16 cellular contexts compared by ENCODE assay signal in the genomic region with DNA sequence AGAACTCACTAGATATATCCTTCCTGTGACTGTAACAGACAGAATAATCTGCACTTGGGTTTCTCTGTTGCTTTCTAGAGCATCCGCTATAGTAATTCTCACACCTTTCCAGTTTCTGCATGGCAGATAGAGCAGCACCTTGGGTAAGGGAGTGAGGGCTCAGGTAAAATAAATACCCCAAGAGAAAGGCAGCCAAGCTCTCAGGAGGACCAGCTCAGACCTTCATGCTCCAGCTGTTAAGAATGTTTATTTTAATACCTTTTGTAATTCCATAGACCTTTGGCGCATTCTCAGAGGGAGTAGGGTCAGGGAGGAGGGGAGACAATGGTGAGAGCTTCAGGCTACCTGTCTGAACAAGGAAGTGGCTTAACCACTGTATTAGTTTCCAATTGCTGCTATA. TPM values are rescaled to one million over a fixed set of nuclear protein-coding genes. Genes with fewer than 3 reads are reported as not detected.
A peak's percentile ranks its signal among the peaks of the same experiment; 100 is the strongest.
DNase-seq lines count a peak whose midpoint lies in the region; ATAC-seq and TF ChIP-seq lines count a peak whose summit lies in the region.
"Had no signal": no experiment of that assay in that cellular context is flagged by ENCODE, and none has a peak within 500 bp of the region (broad histone marks: within the 10 kb centered on the region; RNA-seq: fewer than 3 reads in every experiment).

No MANE protein-coding gene starts in this region.

- peaks cover 10% of the 10 kb centered on the region for H3K27me3 Mint-ChIP-seq in activated T-cell treated with anti-CD3 and anti-CD28 coated beads, Interleukin-2, amount 50 U/mL, for 72 hours (ENCODE audit: low read depth)
- H3K27me3 Mint-ChIP-seq: IgD-negative memory B cell had no signal

- no peaks in the 10 kb centered on the region for H3K4me1 ChIP-seq in tibial nerve
- H3K4me1 ChIP-seq: HAP-1 had no signal

- DNase-seq in NCI-H2029 (lab: John Stamatoyannopoulos, UW) (peak; percentile 24), NCI-H2029 treated with DMSO at 0.1 percent for 48 hours (lab: John Stamatoyannopoulos, UW) (no peak), NCI-H146 treated with DMSO at 0.1 percent for 48 hours (lab: John Stamatoyannopoulos, UW; ENCODE audit: unreplicated experiment) (peak; percentile 36), kidney glomerular epithelial cell (lab: John Stamatoyannopoulos, UW) (peak; percentile 59), NCI-H2196 (lab: John Stamatoyannopoulos, UW; ENCODE audit: unreplicated experiment) (no peak), tibial nerve (ENCODE audit: low spot score in 2 of 2) (no peak)
- no peak for DNase-seq in activated T-cell treated with anti-CD3 and anti-CD28 coated beads, Interleukin-2, amount 50 U/mL, for 72 hours
- DNase-seq: C1 segment of cervical spinal cord; Calu3; CD4-positive, alpha-beta T cell; DMS 273 treated with DMSO at 0.1 percent for 48 hours had no signal

- no peaks in the 10 kb centered on the region for H3K27me3 ChIP-seq in tibial nerve

- no peak overlapping the region for H3K27ac ChIP-seq in tibial nerve

- no peaks in the 10 kb centered on the region for H3K9me3 ChIP-seq in tibial nerve
- H3K9me3 ChIP-seq: HAP-1 had no signal

- peaks cover 0 to 2% of the 10 kb centered on the region in 2 donors for H3K36me3 Mint-ChIP-seq in activated T-cell treated with anti-CD3 and anti-CD28 coated beads, Interleukin-2, amount 50 U/mL, for 72 hours (ENCODE audit: insufficient read depth in 2 of 2)
- H3K36me3 Mint-ChIP-seq: IgD-negative memory B cell had no signal

- peaks cover 7% of the 10 kb centered on the region in 2 donors for H3K9me3 Mint-ChIP-seq in activated T-cell treated with anti-CD3 and anti-CD28 coated beads, Interleukin-2, amount 50 U/mL, for 72 hours
- H3K9me3 Mint-ChIP-seq: CD4-positive, alpha-beta T cell had no signal

- H3K36me3 ChIP-seq in tibial nerve = no peaks in the 10 kb centered on the region
- H3K36me3 ChIP-seq: HAP-1 had no signal

- no peak overlapping the region for H3K4me3 Mint-ChIP-seq in activated T-cell treated with anti-CD3 and anti-CD28 coated beads, Interleukin-2, amount 50 U/mL, for 72 hours
- H3K4me3 Mint-ChIP-seq: B cell; CD4-positive, alpha-beta T cell; IgD-negative memory B cell had no signal

- no peak for TF ChIP-seq EP300 in tibial nerve (IDR thresholded peaks at IDR 0.05)

- no peaks in the 10 kb centered on the region for H3K4me1 Mint-ChIP-seq in activated T-cell treated with anti-CD3 and anti-CD28 coated beads, Interleukin-2, amount 50 U/mL, for 72 hours (ENCODE audit: low read depth)
- H3K4me1 Mint-ChIP-seq: B cell, IgD-negative memory B cell had no signal

- no peak for ATAC-seq in activated T-cell treated with anti-CD3 and anti-CD28 coated beads, Interleukin-2, amount 50 U/mL, for 72 hours (replicated peaks in 1 of 2)
- ATAC-seq: GM12878 had no signal

- no peak overlapping the region for H3K4me3 ChIP-seq in tibial nerve
- H3K4me3 ChIP-seq: GM12878, HAP-1 had no signal

- H3K27ac Mint-ChIP-seq in activated T-cell treated with anti-CD3 and anti-CD28 coated beads, Interleukin-2, amount 50 U/mL, for 72 hours = no peak overlapping the region
- H3K27ac Mint-ChIP-seq: B cell; CD4-positive, alpha-beta T cell; IgD-negative memory B cell had no signal

- no peak for TF ChIP-seq CTCF in tibial nerve (IDR thresholded peaks at IDR 0.05)

- TF ChIP-seq POLR2A in tibial nerve (IDR thresholded peaks at IDR 0.05) = no peak

- WGBS in tibial nerve, 2 donors = 94 to 96% methylated on average over 2 of the region's 2 CpGs

RNA-seq across cellular contexts. Expression of a gene that starts 16.2 kb away (rescaled TPM):
- total RNA-seq in tibial nerve = 10 to 100 TPM in 1 of 4 donors, 1 to 10 TPM in 3; 3.0 to 12.9 (median 5.8) TPM
- total RNA-seq in activated T-cell treated with anti-CD3 and anti-CD28 coated beads, Interleukin-2, amount 50 U/mL, for 72 hours = 1 to 10 TPM; 1.5 to 1.9 TPM
- total RNA-seq: GM12878, HT1080 had no signal

Comparison
In these comparisons a context has a peak if more than half of its experiments do, and no peak if none do; other contexts are left out.
1. DNase-seq: peak in NCI-H2029 (single experiment), NCI-H146 treated with DMSO at 0.1 percent for 48 hours (single experiment) and kidney glomerular epithelial cell (single experiment); none in NCI-H2029 treated with DMSO at 0.1 percent for 48 hours (single experiment), NCI-H2196 (single experiment), tibial nerve (0 of 2) and activated T-cell treated with anti-CD3 and anti-CD28 coated beads, Interleukin-2, amount 50 U/mL, for 72 hours (0 of 2).